In the genomic region with DNA sequence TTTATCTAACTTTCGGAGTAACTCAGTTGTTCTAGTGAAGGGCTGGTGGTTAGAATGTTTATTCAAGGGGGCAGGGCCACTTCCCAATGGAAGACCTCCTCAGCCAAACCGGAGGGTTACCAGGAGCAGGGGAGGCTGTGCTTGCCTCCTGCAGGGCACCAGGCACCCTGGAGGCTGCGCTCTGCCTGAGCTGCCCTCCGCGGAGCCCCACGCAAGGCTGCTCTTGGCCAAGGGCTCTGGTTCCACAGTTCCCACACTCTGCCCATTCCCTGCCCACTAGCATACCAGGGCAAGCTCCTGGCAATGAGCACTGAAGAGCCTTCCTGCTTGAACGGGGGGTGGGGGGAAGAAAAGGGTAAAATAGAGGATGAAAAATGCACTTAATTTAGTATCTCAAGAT, we compare ENCODE assay signal across 19 cellular contexts. TPM values are rescaled to one million over a fixed set of nuclear protein-coding genes. Genes with fewer than 3 reads are reported as not detected.
DNase-seq lines count a peak whose midpoint lies in the region; ATAC-seq, FAIRE-seq and TF ChIP-seq lines count a peak whose summit lies in the region.
"Had no signal": no experiment of that assay in that cellular context is flagged by ENCODE, and none has a peak within 500 bp of the region (broad histone marks: within the 10 kb centered on the region; RNA-seq: fewer than 3 reads in every experiment).

No MANE protein-coding gene starts in this region.

- POLR2A ChIA-PET in WTC11 (lab: Charles Lee), result interaction anchor here (0.6 kb wide), 1 partner anchor 862 kb away, joined by 4 read pairs; no protein-coding TSS in a partner anchor

- H4K8ac ChIP-seq in H9 (replicated peaks; ENCODE audit: insufficient read length, low read depth, low read length), result no peak overlapping the region

- no peak overlapping the region for H3K27ac ChIP-seq in H9 (ENCODE audit: insufficient read length, low read depth, low read length)
- H3K27ac ChIP-seq in iPS-20b (ENCODE audit: low read length), result no peak overlapping the region
- H3K27ac ChIP-seq: C4-2B, Peyer's patch, SJSA1 had no signal

- no peak overlapping the region for H4K5ac ChIP-seq in H9 (ENCODE audit: insufficient read length, low read depth, low read length)

- H3K27me3 Mint-ChIP-seq in H9 (ENCODE audit: low read depth), result peaks cover 100% of the 10 kb centered on the region
- H3K27me3 Mint-ChIP-seq in WTC11 (ENCODE audit: low read depth), result peaks cover 74% of the 10 kb centered on the region

- H3K27me3 ChIP-seq in H9 (ENCODE audit: insufficient read depth, low read length) (peaks cover 36% of the 10 kb centered on the region; the same call in 1 of the 2 replicates), iPS-20b (ENCODE audit: insufficient read depth, low read length) (peaks cover 78% of the 10 kb centered on the region)
- H3K27me3 ChIP-seq: MG63, Peyer's patch, SJSA1 had no signal

- no peak overlapping the region for H2BK20ac ChIP-seq in H9 (ENCODE audit: low read depth, low read length, poor library complexity, severe bottlenecking)

- H2AFZ ChIP-seq in H9 (ENCODE audit: low read length), result no peak overlapping the region

- no peak overlapping the region for H2BK5ac ChIP-seq in H9 (ENCODE audit: insufficient read length, low read length)

- peaks cover 0 to 9% (median 7%) of the 10 kb centered on the region in 3 experiments; a peak in 4 of 7 replicates for H3K36me3 Mint-ChIP-seq in H9 (ENCODE audit: insufficient read depth in 1 of 3, low read depth in 3 of 3)
- H3K36me3 Mint-ChIP-seq in WTC11, result no peaks in the 10 kb centered on the region

- peaks cover 10% of the 10 kb centered on the region for H3K23me2 ChIP-seq in H9 (ENCODE audit: insufficient read length, low read depth, low read length, poor library complexity, severe bottlenecking)

- no peak overlapping the region for H2BK12ac ChIP-seq in H9 (ENCODE audit: insufficient read length, low read depth, low read length)

- H2AK5ac ChIP-seq in H9 (ENCODE audit: insufficient read length, low read length), result no peak overlapping the region

- CTCF ChIA-PET in WTC11 (lab: Charles Lee), result interaction anchor here (0.6 to 1.3 kb wide), 4 partner anchors 23 to 287 kb away, joined by 3 to 8 read pairs (median 4); no protein-coding TSS in a partner anchor

- H3K4me3 Mint-ChIP-seq in H9 (peak overlapping the region in 1 of 2 experiments; percentile 75; a peak in 3 of 5 replicates), WTC11 (peak overlapping the region; percentile 66)

- H3K14ac ChIP-seq in H9 (ENCODE audit: insufficient read depth, low read length), result no peak overlapping the region

- H4K91ac ChIP-seq in H9 (ENCODE audit: insufficient read length, low read depth, low read length), result no peak overlapping the region

- WGBS in H9 (ENCODE audit: extremely low coverage, insufficient read length, low lambda C conversion rate), result no CpG with 5 or more reads among the region's 7 CpGs

- H3K56ac ChIP-seq in H9 (ENCODE audit: insufficient read length, low read depth, low read length), result no peak overlapping the region

- no peak overlapping the region for H3K18ac ChIP-seq in H9 (ENCODE audit: insufficient read length, low read depth, low read length)

- H3K23ac ChIP-seq in H9 (ENCODE audit: insufficient read length, low read depth, low read length), result no peak overlapping the region

- no peaks in the 10 kb centered on the region for H3K36me3 ChIP-seq in iPS-20b (ENCODE audit: insufficient read depth, low read depth, low read length)
- H3K36me3 ChIP-seq: MG63, Peyer's patch, SJSA1 had no signal

- FAIRE-seq in H54 (lab: Jason Lieb, UNC) (no peak), GM12891 (lab: Jason Lieb, UNC) (no peak)
- FAIRE-seq: G401.6 had no signal

- peaks cover 0 to 21% of the 10 kb centered on the region in 2 experiments; a peak in 3 of 5 replicates for H3K9me3 Mint-ChIP-seq in H9
- peaks cover 5% of the 10 kb centered on the region for H3K9me3 Mint-ChIP-seq in WTC11

- H3K27ac Mint-ChIP-seq in H9 (no peak overlapping the region), WTC11 (no peak overlapping the region)

- no peak for TF ChIP-seq POLR2A in H54 (IDR thresholded peaks at IDR 0.05; ENCODE audit: low read depth, low read length)
- no peak for TF ChIP-seq POLR2A in GM12891 (IDR thresholded peaks at IDR 0.05; ENCODE audit: low read depth, low read length)

- H2BK15ac ChIP-seq in H9 (ENCODE audit: low read depth, low read length), result no peak overlapping the region

- H3K9ac ChIP-seq in H9 (ENCODE audit: extremely low read depth, insufficient read length, low read length) (no peak overlapping the region), iPS-20b (ENCODE audit: low read depth, low read length) (no peak overlapping the region)

- H3K4me1 Mint-ChIP-seq in H9 (peaks cover 13 to 27% of the 10 kb centered on the region in 2 experiments), WTC11 (peaks cover 15% of the 10 kb centered on the region)

- no peak overlapping the region for H3K4ac ChIP-seq in H9 (ENCODE audit: low read depth, low read length)

- no peak overlapping the region for H2BK120ac ChIP-seq in H9 (ENCODE audit: low read depth, low read length, poor library complexity, severe bottlenecking)

- no peaks in the 10 kb centered on the region for H3K79me1 ChIP-seq in H9 (ENCODE audit: insufficient read depth, low read depth, low read length, poor library complexity, severe bottlenecking)

- H3K4me2 ChIP-seq in H9 (ENCODE audit: insufficient read depth, insufficient read length, low read length), result peak overlapping the region; percentile 53

- ATAC-seq in WTC11, result no peak
- ATAC-seq in GM21576 (IDR thresholded peaks at IDR 0.05; ENCODE audit: unreplicated experiment), result no peak

- no peaks in the 10 kb centered on the region for H3K79me2 ChIP-seq in H9 (ENCODE audit: insufficient read depth, low read length)

- no peak overlapping the region for H3T11ph ChIP-seq in H9 (ENCODE audit: low read length)

- H3K9me3 ChIP-seq in H9 (ENCODE audit: control insufficient read depth, low read depth, low read length) (no peaks in the 10 kb centered on the region), iPS-20b (ENCODE audit: insufficient read depth, low read depth, low read length) (no peaks in the 10 kb centered on the region)
- H3K9me3 ChIP-seq: MG63, Peyer's patch, SJSA1 had no signal

- no peaks in the 10 kb centered on the region for H3K4me1 ChIP-seq in H9 (ENCODE audit: insufficient read depth, low read length)
- peaks cover 7% of the 10 kb centered on the region; the same call in 1 of the 2 replicates for H3K4me1 ChIP-seq in iPS-20b (ENCODE audit: insufficient read depth, low read length)
- H3K4me1 ChIP-seq: Peyer's patch had no signal

- TF ChIP-seq CTCF in H9 (conservative IDR thresholded peaks at IDR 0.05), result no peak
- no peak for TF ChIP-seq CTCF in WTC11 (IDR thresholded peaks at IDR 0.05)

- peak overlapping the region; percentile 58 for H3K4me3 ChIP-seq in iPS-20b (ENCODE audit: low read length)
- H3K4me3 ChIP-seq: MG63, Peyer's patch, SJSA1 had no signal

- no peak for DNase-seq in H9
- DNase-seq in WTC11 (ENCODE audit: low spot score), result no peak
- DNase-seq in NCI-H146 treated with DMSO at 0.1 percent for 48 hours (lab: John Stamatoyannopoulos, UW; ENCODE audit: unreplicated experiment), result no peak
- DNase-seq in H54 (ENCODE audit: insufficient read length, low spot score), result no peak
- DNase-seq in GM12891 (ENCODE audit: insufficient read length, low spot score), result no peak
- DNase-seq: ACHN, DMS 273 treated with DMSO at 0.1 percent for 48 hours, DND-41, Kasumi-1, MG63, NCI-H1105, NCI-H1694, NCI-H2081 treated with DMSO at 0.1 percent for 48 hours, Peyer's patch had no signal

- H4K20me1 ChIP-seq in H9 (ENCODE audit: control insufficient read depth, insufficient read depth, insufficient read length), result no peaks in the 10 kb centered on the region

TF ChIP-seq in WTC11, 78 proteins besides CTCF, POLR2A, EP300 and RAD21:
- 0 out of 2 replicates have a peak, but pooled peaks have one; percentile 0 for TF ChIP-seq TEAD1 (CRISPR knock-in tag; IDR thresholded peaks at IDR 0.05)
- TF ChIP-seq IRF2 (CRISPR knock-in tag; IDR thresholded peaks at IDR 0.05; ENCODE audit: borderline replicate concordance, low read depth), result no peak

TF ChIP-seq in GM12891, 5 proteins besides CTCF, POLR2A, EP300 and RAD21:
- TF ChIP-seq PAX5 (IDR thresholded peaks at IDR 0.05; ENCODE audit: insufficient read depth, low read length, severe bottlenecking) (no peak), POLR2AphosphoS5 (IDR thresholded peaks at IDR 0.05; ENCODE audit: low read depth, low read length) (no peak), SPI1 (IDR thresholded peaks at IDR 0.05; ENCODE audit: low read depth, low read length) (no peak), TAF1 (IDR thresholded peaks at IDR 0.05; ENCODE audit: low read depth, low read length) (no peak), POU2F2 (IDR thresholded peaks at IDR 0.05; ENCODE audit: low read depth, low read length) (no peak)

RNA-seq across cellular contexts. Expression of a gene that starts 35.5 kb away (rescaled TPM):
- 6.5 and 9.1 TPM in 2 replicates for total RNA-seq in H9 (2021)
- 27.9 to 38.0 TPM (median 30.9 TPM) in 3 replicates for total RNA-seq in WTC11 (2021)
- polyA plus RNA-seq in GM12891 (2012; ENCODE audit: low read depth, missing spikeins), result 2.7 TPM
